ENCODE assay signal across 9 cellular contexts in the genomic region with DNA sequence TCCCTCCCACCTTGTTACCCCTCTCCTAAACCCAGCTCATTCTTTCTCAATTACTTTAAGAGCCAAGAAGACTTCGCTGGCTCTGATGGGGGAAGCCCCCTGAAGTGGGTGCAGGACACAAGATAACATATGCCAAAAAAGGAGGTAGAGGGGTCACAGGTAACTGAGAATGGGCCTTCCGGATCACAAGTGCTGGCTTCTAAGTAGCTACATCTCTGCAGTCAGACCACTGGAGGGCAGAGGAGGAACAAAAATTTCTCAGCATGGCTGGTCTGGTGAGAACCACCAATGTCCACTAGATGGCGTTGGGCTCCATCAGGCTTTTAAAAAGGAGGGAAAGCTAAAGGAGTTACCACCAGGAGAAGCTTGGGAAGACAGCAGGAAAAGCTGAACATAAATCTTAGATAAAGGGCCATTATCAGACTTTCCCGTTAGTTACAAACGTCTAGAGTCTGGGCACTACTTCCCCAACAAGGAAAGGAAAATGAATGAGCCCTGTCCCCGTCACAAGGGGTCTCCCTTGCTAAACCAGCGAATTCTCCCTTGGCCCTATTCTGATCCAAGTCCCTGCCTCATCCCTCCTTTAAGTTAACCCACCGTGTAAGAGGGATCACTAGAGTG. TPM values are rescaled to one million over a fixed set of nuclear protein-coding genes. Genes with fewer than 3 reads are reported as not detected.
DNase-seq lines count a peak whose midpoint lies in the region; ATAC-seq and TF ChIP-seq lines count a peak whose summit lies in the region.
"Had no signal": no experiment of that assay in that cellular context is flagged by ENCODE, and none has a peak within 500 bp of the region (broad histone marks: within the 10 kb centered on the region; RNA-seq: fewer than 3 reads in every experiment).

No MANE protein-coding gene starts in this region.

- H3K27me3 ChIP-seq in GM06990 (replicated peaks; ENCODE audit: control insufficient read depth, insufficient read depth, low read length): no peaks in the 10 kb centered on the region

- in situ Hi-C loops in SK-MEL-5 (cut with HindIII; ENCODE audit: low pct_unique_long_range_greater_than_20kb, low sequenced_read_pairs) (no loop called here), astrocyte of the spinal cord (cut with HindIII; ENCODE audit: low sequenced_read_pairs) (no loop called here)

- TF ChIP-seq CTCF in GM06990 (IDR thresholded peaks at IDR 0.05; ENCODE audit: insufficient read depth, low read length, poor library complexity, severe bottlenecking) (peak; percentile 99), astrocyte of the spinal cord (IDR thresholded peaks at IDR 0.05; ENCODE audit: low read depth, low read length) (peak; percentile 99)

- H3K4me3 ChIP-seq in GM06990 (replicated peaks; ENCODE audit: low read depth, low read length) (no peak overlapping the region), astrocyte of the spinal cord (ENCODE audit: low read depth, low read length) (peak overlapping the region; percentile 8)

- peak; percentile 65 for ATAC-seq in HG02759 (IDR thresholded peaks at IDR 0.05; ENCODE audit: unreplicated experiment)

- DNase-seq in GM06990 (ENCODE audit: extremely low read depth, insufficient read length) (no peak), SK-MEL-5 (ENCODE audit: low read depth, low spot score) (peak; percentile 93), astrocyte of the spinal cord (ENCODE audit: low read depth, low spot score) (peak; percentile 92), iPS-NIHi7 (ENCODE audit: extremely low spot score) (peak; percentile 85), cortex of kidney (lab: John Stamatoyannopoulos, UW) (no peak), NCI-H2081 (lab: John Stamatoyannopoulos, UW) (no peak)
- DNase-seq in stimulated activated CD4-positive, alpha-beta T cell treated with anti-CD3 and anti-CD28 coated beads, Interleukin-15, amount 100 ng/mL, for 1 hour (ENCODE audit: low read depth in 1 of 2, low spot score in 1 of 2): peak; percentile 30 to 42

- peaks cover 28% of the 10 kb centered on the region for H3K36me3 ChIP-seq in GM06990 (ENCODE audit: control insufficient read depth, insufficient read depth, low read length)

RNA-seq across cellular contexts. Expression of a gene that starts 11.6 kb away (rescaled TPM):
- 0.96 and 1.1 TPM in 2 replicates for total RNA-seq in SK-MEL-5 (2014; rRNA removed; shearing (Covaris generic))
- 1.3 and 2.2 TPM in 2 replicates for polyA plus RNA-seq in SK-MEL-5 (2015; cell fraction: cytosol; rRNA removed)
- 12.3 and 13.5 TPM in 2 replicates for polyA plus RNA-seq in SK-MEL-5 (2015; cell fraction: nucleus; rRNA removed)

RNA-seq across cellular contexts. Expression of a gene that starts 26.0 kb away (rescaled TPM):
- total RNA-seq in SK-MEL-5 (2014; rRNA removed; shearing (Covaris generic)): 69.7 and 83.0 TPM in 2 replicates
- polyA plus RNA-seq in SK-MEL-5 (2015; cell fraction: cytosol; rRNA removed): 68.6 and 75.8 TPM in 2 replicates
- 727 and 884 TPM in 2 replicates for polyA plus RNA-seq in SK-MEL-5 (2015; cell fraction: nucleus; rRNA removed)

RNA-seq across cellular contexts. Expression of a gene that starts 26.4 kb away (rescaled TPM):
- total RNA-seq in SK-MEL-5 (2014; rRNA removed; shearing (Covaris generic)): 65.5 and 70.6 TPM in 2 replicates
- polyA plus RNA-seq in SK-MEL-5 (2015; cell fraction: cytosol; rRNA removed): 32.9 and 44.8 TPM in 2 replicates
- polyA plus RNA-seq in SK-MEL-5 (2015; cell fraction: nucleus; rRNA removed): 57.5 and 76.6 TPM in 2 replicates

RNA-seq across cellular contexts. Expression of a gene that starts 26.9 kb away (rescaled TPM):
- total RNA-seq in SK-MEL-5 (2014; rRNA removed; shearing (Covaris generic)): not detected in 2 replicates
- polyA plus RNA-seq in SK-MEL-5 (2015; cell fraction: cytosol; rRNA removed): not detected in 2 replicates
- not detected in 2 replicates for polyA plus RNA-seq in SK-MEL-5 (2015; cell fraction: nucleus; rRNA removed)
- total RNA-seq: subcutaneous adipose tissue had no signal

RNA-seq across cellular contexts. Expression of a gene that starts 34.2 kb away (rescaled TPM):
- total RNA-seq in SK-MEL-5 (2014; rRNA removed; shearing (Covaris generic)): 162 and 165 TPM in 2 replicates
- 209 and 241 TPM in 2 replicates for polyA plus RNA-seq in SK-MEL-5 (2015; cell fraction: cytosol; rRNA removed)
- 33.9 and 38.8 TPM in 2 replicates for polyA plus RNA-seq in SK-MEL-5 (2015; cell fraction: nucleus; rRNA removed)

Comparison
In these comparisons a context has a peak if more than half of its experiments do, and no peak if none do; other contexts are left out.
1. DNase-seq: peak in SK-MEL-5 (single experiment), astrocyte of the spinal cord (single experiment), iPS-NIHi7 (single experiment) and stimulated activated CD4-positive, alpha-beta T cell treated with anti-CD3 and anti-CD28 coated beads, Interleukin-15, amount 100 ng/mL, for 1 hour (2 of 2); none in GM06990 (single experiment), cortex of kidney (single experiment) and NCI-H2081 (0 of 2).